Comparison of ENCODE assay signal across 21 cellular contexts in the genomic region with DNA sequence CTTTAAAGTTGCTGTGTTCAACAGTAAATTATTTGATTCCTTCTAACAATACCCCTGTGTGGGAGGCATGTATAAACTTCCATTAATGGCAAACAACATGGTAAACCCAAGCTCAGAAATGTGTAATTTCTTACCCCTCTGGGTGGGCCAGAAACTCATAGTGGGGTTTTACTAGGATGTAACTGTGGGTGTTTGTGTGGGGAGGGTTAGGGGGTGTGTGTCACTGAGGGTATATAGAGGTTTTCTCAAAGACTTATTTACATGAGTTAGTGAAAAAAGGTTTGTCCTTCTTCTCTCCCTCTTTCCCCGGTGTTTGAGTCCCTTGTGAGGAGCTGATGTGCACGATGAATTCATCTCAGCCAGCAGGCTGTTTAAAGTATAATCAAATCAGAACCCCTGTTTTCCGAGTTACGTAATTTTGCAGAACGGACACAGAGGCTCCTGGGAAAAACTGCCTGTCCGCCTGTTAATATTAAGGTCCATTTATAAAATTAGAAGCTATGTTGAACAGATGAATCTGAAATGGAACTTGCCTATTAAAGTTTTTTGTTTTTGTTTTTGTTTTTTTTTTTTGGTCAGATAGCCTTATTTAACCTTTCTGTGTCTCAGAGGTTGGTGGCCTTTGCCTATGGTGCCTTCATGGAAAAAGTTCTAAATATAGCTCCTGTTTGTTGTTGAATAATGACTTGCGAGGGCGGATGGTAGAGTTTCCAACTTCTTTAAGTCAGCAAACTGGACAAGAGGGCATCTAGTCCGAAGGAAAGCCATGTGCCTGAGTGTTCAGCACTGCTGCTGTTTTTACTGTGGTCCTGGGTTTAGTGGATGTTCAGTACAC.
DNase-seq lines count a peak whose midpoint lies in the region; ATAC-seq, FAIRE-seq and TF ChIP-seq lines count a peak whose summit lies in the region.
"Had no signal": no experiment of that assay in that cellular context is flagged by ENCODE, and none has a peak within 500 bp of the region (broad histone marks: within the 10 kb centered on the region; RNA-seq: fewer than 3 reads in every experiment).

No MANE protein-coding gene starts in this region.

- no peak overlapping the region for H3K4me3 ChIP-seq in KMS-11 (IDR thresholded peaks at IDR 0.05; ENCODE audit: insufficient read depth, low read depth, low read length)
- no peak overlapping the region for H3K4me3 ChIP-seq in coronary artery
- H3K4me3 ChIP-seq in gastrocnemius medialis: peak overlapping the region in 2 of 4 donors; percentile 1 to 16

- peak overlapping the region; percentile 95 for H3K4me2 ChIP-seq in KMS-11

- H3K4me1 ChIP-seq in KMS-11 (ENCODE audit: low read depth, poor library complexity, severe bottlenecking): peaks cover 94% of the 10 kb centered on the region
- H3K4me1 ChIP-seq in gastrocnemius medialis: peaks cover 49 to 68% of the 10 kb centered on the region in 2 donors

- TF ChIP-seq CTCF in KMS-11 (conservative IDR thresholded peaks at IDR 0.05; ENCODE audit: low read depth, low read length) (no peak), coronary artery (IDR thresholded peaks at IDR 0.05) (no peak), gastrocnemius medialis (IDR thresholded peaks at IDR 0.05 in 4 of 5, conservative IDR thresholded peaks at IDR 0.05 in 1 of 5) (no peak)

- no peaks in the 10 kb centered on the region for H3K9me3 ChIP-seq in gastrocnemius medialis
- H3K9me3 ChIP-seq: neutrophil had no signal

- H3K27me3 ChIP-seq in KMS-11 (ENCODE audit: insufficient read depth, low read depth) (no peaks in the 10 kb centered on the region), gastrocnemius medialis (no peaks in the 10 kb centered on the region)
- H3K27me3 ChIP-seq: neutrophil had no signal

- no peaks in the 10 kb centered on the region for H4K20me1 ChIP-seq in KMS-11 (ENCODE audit: insufficient read depth)

- TF ChIP-seq POLR2A in gastrocnemius medialis (IDR thresholded peaks at IDR 0.05): no peak

- peak overlapping the region; percentile 41 for H3K9ac ChIP-seq in KMS-11

- peaks cover 89% of the 10 kb centered on the region for H3K79me2 ChIP-seq in KMS-11 (ENCODE audit: insufficient read depth, low read depth)

- in situ Hi-C loops in gastrocnemius medialis (cut with MboI; ENCODE audit: low sequenced_read_pairs in 4 of 4): no loop called here

- H3K36me3 ChIP-seq in KMS-11 (ENCODE audit: insufficient read depth) (no peaks in the 10 kb centered on the region), gastrocnemius medialis (no peaks in the 10 kb centered on the region)
- H3K36me3 ChIP-seq: neutrophil had no signal

- no peak overlapping the region for H2AFZ ChIP-seq in KMS-11 (ENCODE audit: low read depth)

- no peak for DNase-seq in coronary artery (ENCODE audit: low spot score)
- peak in 1 of 2 donors; percentile 39 for DNase-seq in gastrocnemius medialis
- no peak for DNase-seq in NCI-H1930 (lab: John Stamatoyannopoulos, UW)
- DNase-seq in 8988T: no peak
- DNase-seq in activated naive CD4-positive, alpha-beta T cell (lab: John Stamatoyannopoulos, UW): no peak
- DNase-seq: activated CD8-positive, alpha-beta T cell treated with anti-CD3 and anti-CD28 coated beads, Interleukin-2, amount 10 ng/mL, durations not matched to agents 7 days and 5 days; activated effector memory CD4-positive, alpha-beta T cell treated with Interleukin-2 at 50 U/mL for 16 hours; CD8-positive, alpha-beta memory T cell; dermis blood vessel endothelial cell; HCEC 1CT; mammary epithelial cell; NCI-H1417 treated with DMSO at 0.1 percent for 48 hours; NCI-H446 treated with DMSO at 0.1 percent for 48 hours; substantia nigra had no signal

- intact Hi-C loops in gastrocnemius medialis (cut with DNase I; ENCODE audit: low total_unique reads): no loop called here

- peak; percentile 77 for FAIRE-seq in islet of Langerhans (lab: Jason Lieb, UNC)
- FAIRE-seq: astrocyte, GM12892 had no signal

- ATAC-seq in gastrocnemius medialis (peak; percentile 60 to 77), HG03045 (IDR thresholded peaks at IDR 0.05; ENCODE audit: unreplicated experiment) (no peak)
- ATAC-seq: activated CD8-positive, alpha-beta T cell treated with anti-CD3 and anti-CD28 coated beads, Interleukin-2, amount 10 ng/mL, durations not matched to agents 7 days and 5 days; SK-N-SH treated with all-trans-retinoic acid at 6 μM for 48 hours had no signal

- peak overlapping the region; percentile 84 for H3K27ac ChIP-seq in KMS-11
- peak overlapping the region; percentile 18 to 58 for H3K27ac ChIP-seq in coronary artery
- H3K27ac ChIP-seq in gastrocnemius medialis: peak overlapping the region; percentile 77 to 84 (median 82)
- H3K27ac ChIP-seq: neutrophil had no signal
